25 cellular contexts compared by ENCODE assay signal in genomic region chr7:158723266-158723665, GRCh38. TPM values are rescaled to one million over a fixed set of nuclear protein-coding genes. Genes with fewer than 3 reads are reported as not detected.
A peak's percentile ranks its signal among the peaks of the same experiment; 100 is the strongest.
DNase-seq lines count a peak whose midpoint lies in the region; ATAC-seq, FAIRE-seq and TF ChIP-seq lines count a peak whose summit lies in the region.
"Had no signal": no experiment of that assay in that cellular context is flagged by ENCODE, and none has a peak within 500 bp of the region (broad histone marks: within the 10 kb centered on the region; RNA-seq: fewer than 3 reads in every experiment).

No MANE protein-coding gene starts in this region.

- no peak overlapping the region for H4K8ac ChIP-seq in mesenchymal stem cell (ENCODE audit: low read length)

- POLR2A ChIA-PET in A549 (lab: Yijun Ruan, JAX) = interaction anchor here (0.8 kb wide), 1 partner anchor 95 kb away, joined by 3 read pairs; no protein-coding TSS in a partner anchor

- TF ChIP-seq EP300 in A549 (IDR thresholded peaks at IDR 0.05) = no peak

- no peak overlapping the region for H3K4ac ChIP-seq in mesenchymal stem cell (ENCODE audit: low read depth in 1 of 2, low read length in 2 of 2)

- TF ChIP-seq CTCF in A549 (IDR thresholded peaks at IDR 0.05) (no peak), bronchial epithelial cell (IDR thresholded peaks at IDR 0.05; ENCODE audit: insufficient read depth, low read length, severe bottlenecking) (no peak), chondrocyte (IDR thresholded peaks at IDR 0.05) (no peak)

- no peak overlapping the region for H3K4me2 ChIP-seq in A549
- H3K4me2 ChIP-seq in mesenchymal stem cell (ENCODE audit: low read length, poor library complexity, severe bottlenecking) = no peak overlapping the region
- H3K4me2 ChIP-seq: KMS-11, SK-N-SH had no signal

- no peaks in the 10 kb centered on the region for H3K9me3 ChIP-seq in A549
- no peaks in the 10 kb centered on the region for H3K9me3 ChIP-seq in mesenchymal stem cell (ENCODE audit: control insufficient read depth, low read length)
- H3K9me3 ChIP-seq: HAP-1, Peyer's patch, SK-N-SH had no signal

- H3K36me3 Mint-ChIP-seq in chondrocyte (ENCODE audit: low read depth) = no peaks in the 10 kb centered on the region

- H3K4me1 ChIP-seq in A549 = no peaks in the 10 kb centered on the region
- no peaks in the 10 kb centered on the region for H3K4me1 ChIP-seq in mesenchymal stem cell (ENCODE audit: control insufficient read depth, insufficient read depth, low read depth, low read length)
- H3K4me1 ChIP-seq: HAP-1, Peyer's patch had no signal

- no peak overlapping the region for H2BK12ac ChIP-seq in mesenchymal stem cell (ENCODE audit: low read length in 2 of 2)

- no peak overlapping the region for H3K4me3 ChIP-seq in A549
- no peak overlapping the region for H3K4me3 ChIP-seq in bronchial epithelial cell (ENCODE audit: low read depth, low read length)
- no peak overlapping the region for H3K4me3 ChIP-seq in mesenchymal stem cell (ENCODE audit: insufficient read depth in 1 of 2, low read depth in 1 of 2, low read length in 2 of 2)
- H3K4me3 ChIP-seq: GM23248, HAP-1, Peyer's patch had no signal

- H3K4me1 Mint-ChIP-seq in chondrocyte (ENCODE audit: low read depth) = no peaks in the 10 kb centered on the region

- no peak overlapping the region for H2BK120ac ChIP-seq in mesenchymal stem cell (ENCODE audit: low read depth, low read length)

- no peak overlapping the region for H2AK5ac ChIP-seq in mesenchymal stem cell (ENCODE audit: low read length, severe bottlenecking)

- no peak for TF ChIP-seq POLR2A in A549 (IDR thresholded peaks at IDR 0.05; ENCODE audit: low read length)

- H3K9me3 Mint-ChIP-seq in chondrocyte (ENCODE audit: low read depth) = peaks cover 5% of the 10 kb centered on the region
- H3K9me3 Mint-ChIP-seq: HFFc6 had no signal

- H3K27ac ChIP-seq in A549 (no peak overlapping the region), mesenchymal stem cell (ENCODE audit: low read length, poor library complexity, severe bottlenecking) (no peak overlapping the region)
- H3K27ac ChIP-seq: GM23248, KMS-11, Peyer's patch had no signal

- DNase-seq in A549 (ENCODE audit: low read depth in 1 of 2, low spot score in 1 of 2) (no peak), AG20443 (ENCODE audit: low spot score) (peak; percentile 3), bronchial epithelial cell (ENCODE audit: low read depth) (peak; percentile 39), mesenchymal stem cell (no peak), DMS114 treated with DMSO at 0.1 percent for 48 hours (lab: John Stamatoyannopoulos, UW; ENCODE audit: unreplicated experiment) (no peak), NCI-H187 (lab: John Stamatoyannopoulos, UW) (no peak), chondrocyte (ENCODE audit: low spot score) (no peak)
- DNase-seq: Calu3, GM23248, HFFc6, IMR-90, NCI-H1048, NCI-H1417, NCI-H1694 treated with DMSO at 0.1 percent for 48 hours, NCI-H2081 treated with DMSO at 0.1 percent for 48 hours, NCI-H2171, NCI-H226, NCI-H510A, NCI-H69, Peyer's patch, SK-N-SH, SW 1271 had no signal

- no peak overlapping the region for H3K4me3 Mint-ChIP-seq in chondrocyte (ENCODE audit: unreplicated experiment)
- H3K4me3 Mint-ChIP-seq: HFFc6 had no signal

- ATAC-seq in A549 = peak; percentile 23 to 26; a peak in 4 of 6 replicates

- H3K23ac ChIP-seq in mesenchymal stem cell (ENCODE audit: low read length in 2 of 2) = no peak overlapping the region

- H3K79me1 ChIP-seq in mesenchymal stem cell (replicated peaks; ENCODE audit: low read length, poor library complexity, severe bottlenecking) = no peaks in the 10 kb centered on the region

- peak overlapping the region; percentile 45 for H4K91ac ChIP-seq in mesenchymal stem cell (ENCODE audit: low read length)

- CTCF ChIA-PET in A549 (lab: Yijun Ruan, JAX) = interaction anchor here (0.9 kb wide), 1 partner anchor 13 kb away, joined by 3 read pairs; no protein-coding TSS in a partner anchor

- no peak overlapping the region for H2BK5ac ChIP-seq in mesenchymal stem cell (ENCODE audit: low read depth, low read length, poor library complexity, severe bottlenecking)

- no peak for TF ChIP-seq RAD21 in A549 (conservative IDR thresholded peaks at IDR 0.05 in 1 of 2, IDR thresholded peaks at IDR 0.05 in 1 of 2)

- no peaks in the 10 kb centered on the region for H3K27me3 ChIP-seq in bronchial epithelial cell (ENCODE audit: control insufficient read depth, insufficient read depth, low read length)
- H3K27me3 ChIP-seq in mesenchymal stem cell (ENCODE audit: control insufficient read depth in 1 of 2, insufficient read depth in 1 of 2, low read length in 2 of 2) = no peaks in the 10 kb centered on the region
- H3K27me3 ChIP-seq: Peyer's patch had no signal

- H3K18ac ChIP-seq in mesenchymal stem cell (ENCODE audit: low read depth in 1 of 2, low read length in 2 of 2) = no peak overlapping the region

- WGBS in A549 (ENCODE audit: missing lambda C conversion rate) = 85% methylated on average over 13 of the region's 13 CpGs
- WGBS in mesenchymal stem cell = 89% methylated on average over 12 of the region's 13 CpGs

- H3K27me3 Mint-ChIP-seq in chondrocyte (ENCODE audit: low read depth) = no peaks in the 10 kb centered on the region

- FAIRE-seq in A549 (lab: Jason Lieb, UNC) (no peak), bronchial epithelial cell (lab: Jason Lieb, UNC) (no peak)
- FAIRE-seq: G401.6 had no signal

- no peak overlapping the region for H3K14ac ChIP-seq in mesenchymal stem cell (ENCODE audit: low read length in 2 of 2)

- no peak overlapping the region for H2AFZ ChIP-seq in mesenchymal stem cell (ENCODE audit: low read depth, low read length)
- H2AFZ ChIP-seq: GM23248 had no signal

- H2BK15ac ChIP-seq in mesenchymal stem cell (ENCODE audit: low read depth, poor library complexity, severe bottlenecking) = no peak overlapping the region

- H3K36me3 ChIP-seq in bronchial epithelial cell (ENCODE audit: control insufficient read depth, insufficient read depth, low read length) = no peaks in the 10 kb centered on the region
- H3K36me3 ChIP-seq in mesenchymal stem cell (ENCODE audit: control insufficient read depth in 1 of 2, insufficient read depth in 2 of 2, low read depth in 1 of 2, low read length in 2 of 2) = peaks cover 0 to 2% of the 10 kb centered on the region in 2 experiments
- H3K36me3 ChIP-seq: HAP-1, Peyer's patch had no signal

- no peak overlapping the region for H3K27ac Mint-ChIP-seq in chondrocyte (ENCODE audit: unreplicated experiment)
- H3K27ac Mint-ChIP-seq: HFFc6 had no signal

- no peak overlapping the region for H3K9ac ChIP-seq in mesenchymal stem cell (ENCODE audit: low read length)
- H3K9ac ChIP-seq: GM23248, KMS-11, SK-N-SH had no signal

TF ChIP-seq in A549, 52 proteins besides CTCF, POLR2A, EP300 and RAD21:
- TF ChIP-seq JUN (IDR thresholded peaks at IDR 0.05) (no peak), JUNB (IDR thresholded peaks at IDR 0.05) (no peak), ZC3H11A (IDR thresholded peaks at IDR 0.05) (no peak), BCL3 (IDR thresholded peaks at IDR 0.05) (no peak), MAX (IDR thresholded peaks at IDR 0.05) (no peak), SREBF2 (IDR thresholded peaks at IDR 0.05) (no peak), PBX3 (IDR thresholded peaks at IDR 0.05) (no peak), TP53 (CRISPR knock-in tag; IDR thresholded peaks at IDR 0.05) (no peak), CBX8 (IDR thresholded peaks at IDR 0.05) (no peak)

RNA-seq across cellular contexts. Expression of gene NCAPG2, which starts 18.7 kb away (rescaled TPM):
- polyA plus RNA-seq in A549 (2011; rRNA removed) = 49.2 and 63.0 TPM in 2 replicates
- polyA plus RNA-seq in A549 (2012; cell fraction: cytosol; rRNA removed) = 39.7 and 41.5 TPM in 2 replicates
- polyA plus RNA-seq in A549 (2012; cell fraction: nucleus; rRNA removed) = 34.7 and 47.1 TPM in 2 replicates
- 49.4 to 54.0 TPM (median 53.8 TPM) in 3 replicates for polyA plus RNA-seq in A549 (2017; fragmentation: RNase III; extraction: RNeasy Plus Mini Kit Qiagen cat#74134 plus additional on column Dnase treatment)
- polyA minus RNA-seq in A549 (2011; rRNA and poly(A)+ RNA removed) = 70.8 and 71.5 TPM in 2 replicates
- total RNA-seq in bronchial epithelial cell = 3.2 and 3.5 TPM in 2 replicates
- polyA plus RNA-seq in mesenchymal stem cell (2013, experiment 1 of 2) = 4.7 TPM
- 4.7 TPM for polyA plus RNA-seq in mesenchymal stem cell (2013, experiment 2 of 2)
- 13.0 to 21.5 TPM (median 19.0 TPM) in 3 replicates for total RNA-seq in chondrocyte

Comparison
In these comparisons a context has a peak if more than half of its experiments do, and no peak if none do; other contexts are left out.
1. DNase-seq: peak in AG20443 (single experiment) and bronchial epithelial cell (single experiment); none in A549 (0 of 2), mesenchymal stem cell (single experiment), DMS114 treated with DMSO at 0.1 percent for 48 hours (single experiment), NCI-H187 (0 of 2) and chondrocyte (single experiment).